ENCODE assay signal across 12 cellular contexts in the genomic region with DNA sequence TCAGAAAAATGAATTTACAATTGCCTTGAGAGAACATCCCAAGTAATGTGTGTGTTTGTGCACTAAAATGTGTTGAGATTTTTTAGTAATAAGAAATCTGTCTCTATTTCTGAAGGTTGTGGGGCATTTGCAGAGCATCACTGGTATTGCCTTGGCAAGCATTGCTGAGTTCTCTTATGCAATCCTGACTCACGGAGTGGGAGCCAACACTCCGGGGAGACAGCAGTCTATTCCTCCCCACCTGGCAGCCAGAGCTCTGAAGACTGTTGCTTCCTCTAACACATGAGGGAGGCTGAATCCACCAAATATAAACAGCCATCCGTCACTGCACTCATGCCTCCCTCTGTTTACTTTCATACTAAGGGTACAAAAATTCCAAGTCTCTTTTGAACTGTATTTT. TPM values are rescaled to one million over a fixed set of nuclear protein-coding genes. Genes with fewer than 3 reads are reported as not detected.
DNase-seq lines count a peak whose midpoint lies in the region; ATAC-seq and TF ChIP-seq lines count a peak whose summit lies in the region.
"Had no signal": no experiment of that assay in that cellular context is flagged by ENCODE, and none has a peak within 500 bp of the region (broad histone marks: within the 10 kb centered on the region; RNA-seq: fewer than 3 reads in every experiment).

No MANE protein-coding gene starts in this region.

- H3K27ac ChIP-seq in fibroblast of lung (ENCODE audit: insufficient read depth, low read length) (no peak overlapping the region), ovary (peak overlapping the region in 1 of 2 donors; percentile 24)

- TF ChIP-seq EP300 in ovary (IDR thresholded peaks at IDR 0.05): no peak

- no peaks in the 10 kb centered on the region for H3K27me3 ChIP-seq in fibroblast of lung (ENCODE audit: control insufficient read depth, insufficient read depth, low read length)
- no peaks in the 10 kb centered on the region for H3K27me3 ChIP-seq in ovary

- TF ChIP-seq CTCF in NB4 (IDR thresholded peaks at IDR 0.05; ENCODE audit: low read depth, low read length) (no peak), fibroblast of lung (conservative IDR thresholded peaks at IDR 0.05 in 1 of 2, IDR thresholded peaks at IDR 0.05 in 1 of 2; ENCODE audit: low read depth in 1 of 2, low read length in 2 of 2) (no peak), ovary (IDR thresholded peaks at IDR 0.05) (no peak)

- no peak overlapping the region for H3K4me2 ChIP-seq in fibroblast of lung (ENCODE audit: extremely low read depth, insufficient read depth, low read length)

- peaks cover 4% of the 10 kb centered on the region for H3K4me1 ChIP-seq in fibroblast of lung (ENCODE audit: control insufficient read depth, extremely low read depth, insufficient read depth, low read length)
- no peaks in the 10 kb centered on the region for H3K4me1 ChIP-seq in ovary (ENCODE audit: insufficient read depth)

- ATAC-seq in HG02678 (IDR thresholded peaks at IDR 0.05; ENCODE audit: unreplicated experiment) (no peak), GM21528 (IDR thresholded peaks at IDR 0.05; ENCODE audit: low FRiP score, unreplicated experiment) (no peak)
- ATAC-seq: mucosa of descending colon, Panc1 had no signal

- no peaks in the 10 kb centered on the region for H4K20me1 ChIP-seq in fibroblast of lung (ENCODE audit: control insufficient read depth, extremely low read depth, insufficient read depth, low read length)

- 4 to 9% (median 9%) methylated on average over 3 of the region's 3 CpGs for WGBS in ovary, 3 donors

- H3K9ac ChIP-seq in fibroblast of lung (ENCODE audit: insufficient read depth, low read length): no peak overlapping the region

- intact Hi-C loops in ovary (cut with DNase I): no loop called here

- H3K36me3 ChIP-seq in fibroblast of lung (ENCODE audit: control insufficient read depth, insufficient read depth, low read length): peaks cover 2% of the 10 kb centered on the region
- H3K36me3 ChIP-seq in ovary: no peaks in the 10 kb centered on the region

- H3K9me3 ChIP-seq in fibroblast of lung (ENCODE audit: control insufficient read depth, insufficient read depth, low read depth, low read length) (no peaks in the 10 kb centered on the region), ovary (no peaks in the 10 kb centered on the region)
- H3K9me3 ChIP-seq: mucosa of descending colon had no signal

- no peak overlapping the region for H2AFZ ChIP-seq in fibroblast of lung (ENCODE audit: low read length)

- TF ChIP-seq POLR2A in NB4 (IDR thresholded peaks at IDR 0.05; ENCODE audit: extremely low read depth, insufficient read length) (no peak), ovary (IDR thresholded peaks at IDR 0.05) (no peak)

- no peak overlapping the region for H3K4me3 ChIP-seq in NB4 (ENCODE audit: low read depth, low read length)
- H3K4me3 ChIP-seq in fibroblast of lung (replicated peaks in 1 of 4; ENCODE audit: control extremely low read depth in 1 of 4, insufficient read depth in 1 of 4, low read depth in 3 of 4, low read length in 4 of 4): no peak overlapping the region
- no peak overlapping the region for H3K4me3 ChIP-seq in ovary
- H3K4me3 ChIP-seq: mucosa of descending colon had no signal

- DNase-seq in AML-193 (lab: John Stamatoyannopoulos, UW): peak; percentile 60 to 64
- DNase-seq in NB4 (ENCODE audit: low read depth): peak; percentile 34
- DNase-seq in fibroblast of lung (ENCODE audit: low read depth in 2 of 2): peak; percentile 77 to 85
- DNase-seq in ovary: peak; percentile 60 to 76 (median 65)
- no peak for DNase-seq in NCI-H1105 (lab: John Stamatoyannopoulos, UW)
- DNase-seq in NCI-H146 (lab: John Stamatoyannopoulos, UW): no peak
- DNase-seq: activated CD4-positive, alpha-beta T cell treated with anti-CD3 and anti-CD28 coated beads for 48 hours; mucosa of descending colon; NCI-H1694 had no signal

- no peaks in the 10 kb centered on the region for H3K79me2 ChIP-seq in fibroblast of lung (ENCODE audit: control insufficient read depth, insufficient read depth, low read length)

RNA-seq across cellular contexts. Expression of gene CNTD1, which starts 10.6 kb away (rescaled TPM):
- total RNA-seq in fibroblast of lung (0.26 and 0.66 TPM in 2 replicates), ovary (under 1 TPM in 5 of 7 donors, not detected in 2; 0.30 to 0.79 (median 0.33) TPM)
- polyA plus RNA-seq in fibroblast of lung (0.14 TPM in 1 of 2 replicates, not detected in the other), ovary (under 1 TPM; 0.22 to 0.36 TPM)
- 0.27 and 0.51 TPM in 2 replicates for polyA plus RNA-seq in fibroblast of lung (2012)
- polyA minus RNA-seq in fibroblast of lung (ENCODE audit: low replicate concordance): not detected in 2 replicates

RNA-seq across cellular contexts. Expression of gene COA3, which starts 10.7 kb away (rescaled TPM):
- 53.5 and 59.8 TPM in 2 replicates for total RNA-seq in fibroblast of lung
- 80.3 and 97.1 TPM in 2 replicates for polyA plus RNA-seq in fibroblast of lung
- polyA plus RNA-seq in fibroblast of lung (2012): 104 and 125 TPM in 2 replicates
- 60.9 and 79.8 TPM in 2 replicates for polyA minus RNA-seq in fibroblast of lung (ENCODE audit: low replicate concordance)
- total RNA-seq in ovary: 10 to 100 TPM; 49.1 to 78.2 (median 62.9) TPM
- polyA plus RNA-seq in ovary: 10 to 100 TPM; 77.6 to 80.0 TPM

RNA-seq across cellular contexts. Expression of gene BECN1, which starts 14.8 kb away (rescaled TPM):
- 97.3 and 150 TPM in 2 replicates for total RNA-seq in fibroblast of lung
- polyA plus RNA-seq in fibroblast of lung: 87.4 and 90.4 TPM in 2 replicates
- polyA plus RNA-seq in fibroblast of lung (2012): 88.0 and 89.9 TPM in 2 replicates
- 25.6 and 33.6 TPM in 2 replicates for polyA minus RNA-seq in fibroblast of lung (ENCODE audit: low replicate concordance)
- 10 to 100 TPM; 47.5 to 75.3 (median 54.6) TPM for total RNA-seq in ovary
- polyA plus RNA-seq in ovary: 10 to 100 TPM; 47.2 to 67.5 TPM

RNA-seq across cellular contexts. Expression of gene PSME3, which starts 23.9 kb away (rescaled TPM):
- total RNA-seq in fibroblast of lung (44.9 and 50.7 TPM in 2 replicates), ovary (10 to 100 TPM; 28.6 to 85.8 (median 61.9) TPM)
- polyA plus RNA-seq in fibroblast of lung (133 and 177 TPM in 2 replicates), ovary (100 to 1,000 TPM in 1 of 2 donors, 10 to 100 TPM in 1; 31.7 to 118 TPM)
- polyA plus RNA-seq in fibroblast of lung (2012): 86.2 and 126 TPM in 2 replicates
- polyA minus RNA-seq in fibroblast of lung (ENCODE audit: low replicate concordance): 31.8 and 51.1 TPM in 2 replicates

RNA-seq across cellular contexts. Expression of gene WNK4, which starts 28.8 kb away (rescaled TPM):
- total RNA-seq in fibroblast of lung (under 0.01 and 0.51 TPM in 2 replicates), ovary (10 to 100 TPM in 1 of 7 donors, 1 to 10 TPM in 6; 1.5 to 11.9 (median 3.4) TPM)
- polyA plus RNA-seq in fibroblast of lung (0.35 and 0.84 TPM in 2 replicates), ovary (1 to 10 TPM; 1.1 to 1.5 TPM)
- polyA plus RNA-seq in fibroblast of lung (2012): 1.7 and 2.3 TPM in 2 replicates
- 3.1 and 5.3 TPM in 2 replicates for polyA minus RNA-seq in fibroblast of lung (ENCODE audit: low replicate concordance)

Comparison
In these comparisons a context has a peak if more than half of its experiments do, and no peak if none do; other contexts are left out.
1. DNase-seq: peak in AML-193 (2 of 2), NB4 (single experiment), fibroblast of lung (2 of 2) and ovary (5 of 5); none in NCI-H1105 (single experiment) and NCI-H146 (single experiment).